ENCODE assay signal across 1 cellular context in the genomic region with DNA sequence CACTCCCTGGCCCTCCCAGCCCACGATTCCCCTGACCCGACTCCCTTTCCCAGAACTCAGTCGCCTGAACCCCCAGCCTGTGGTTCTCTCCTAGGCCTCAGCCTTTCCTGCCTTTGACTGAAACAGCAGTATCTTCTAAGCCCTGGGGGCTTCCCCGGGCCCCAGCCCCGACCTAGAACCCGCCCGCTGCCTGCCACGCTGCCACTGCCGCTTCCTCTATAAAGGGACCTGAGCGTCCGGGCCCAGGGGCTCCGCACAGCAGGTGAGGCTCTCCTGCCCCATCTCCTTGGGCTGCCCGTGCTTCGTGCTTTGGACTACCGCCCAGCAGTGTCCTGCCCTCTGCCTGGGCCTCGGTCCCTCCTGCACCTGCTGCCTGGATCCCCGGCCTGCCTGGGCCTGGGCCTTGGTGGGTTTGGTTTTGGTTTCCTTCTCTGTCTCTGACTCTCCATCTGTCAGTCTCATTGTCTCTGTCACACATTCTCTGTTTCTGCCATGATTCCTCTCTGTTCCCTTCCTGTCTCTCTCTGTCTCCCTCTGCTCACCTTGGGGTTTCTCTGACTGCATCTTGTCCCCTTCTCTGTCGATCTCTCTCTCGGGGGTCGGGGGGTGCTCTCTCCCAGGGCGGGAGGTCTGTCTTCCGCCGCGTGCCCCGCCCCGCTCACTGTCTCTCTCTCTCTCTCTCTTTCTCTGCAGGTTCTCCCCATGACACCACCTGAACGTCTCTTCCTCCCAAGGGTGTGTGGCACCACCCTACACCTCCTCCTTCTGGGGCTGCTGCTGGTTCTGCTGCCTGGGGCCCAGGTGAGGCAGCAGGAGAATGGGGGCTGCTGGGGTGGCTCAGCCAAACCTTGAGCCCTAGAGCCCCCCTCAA.
TF ChIP-seq lines count a peak whose summit lies in the region.

A gene with protein sequence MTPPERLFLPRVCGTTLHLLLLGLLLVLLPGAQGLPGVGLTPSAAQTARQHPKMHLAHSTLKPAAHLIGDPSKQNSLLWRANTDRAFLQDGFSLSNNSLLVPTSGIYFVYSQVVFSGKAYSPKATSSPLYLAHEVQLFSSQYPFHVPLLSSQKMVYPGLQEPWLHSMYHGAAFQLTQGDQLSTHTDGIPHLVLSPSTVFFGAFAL (plus strand): TSS at position 249 of the 871 bp plus-strand sequence. CDS start 454 bp downstream, at position 703.

TF ChIP-seq in HepG2, 621 proteins besides CTCF, POLR2A, EP300 and RAD21:
- TF ChIP-seq, protein P1, sequence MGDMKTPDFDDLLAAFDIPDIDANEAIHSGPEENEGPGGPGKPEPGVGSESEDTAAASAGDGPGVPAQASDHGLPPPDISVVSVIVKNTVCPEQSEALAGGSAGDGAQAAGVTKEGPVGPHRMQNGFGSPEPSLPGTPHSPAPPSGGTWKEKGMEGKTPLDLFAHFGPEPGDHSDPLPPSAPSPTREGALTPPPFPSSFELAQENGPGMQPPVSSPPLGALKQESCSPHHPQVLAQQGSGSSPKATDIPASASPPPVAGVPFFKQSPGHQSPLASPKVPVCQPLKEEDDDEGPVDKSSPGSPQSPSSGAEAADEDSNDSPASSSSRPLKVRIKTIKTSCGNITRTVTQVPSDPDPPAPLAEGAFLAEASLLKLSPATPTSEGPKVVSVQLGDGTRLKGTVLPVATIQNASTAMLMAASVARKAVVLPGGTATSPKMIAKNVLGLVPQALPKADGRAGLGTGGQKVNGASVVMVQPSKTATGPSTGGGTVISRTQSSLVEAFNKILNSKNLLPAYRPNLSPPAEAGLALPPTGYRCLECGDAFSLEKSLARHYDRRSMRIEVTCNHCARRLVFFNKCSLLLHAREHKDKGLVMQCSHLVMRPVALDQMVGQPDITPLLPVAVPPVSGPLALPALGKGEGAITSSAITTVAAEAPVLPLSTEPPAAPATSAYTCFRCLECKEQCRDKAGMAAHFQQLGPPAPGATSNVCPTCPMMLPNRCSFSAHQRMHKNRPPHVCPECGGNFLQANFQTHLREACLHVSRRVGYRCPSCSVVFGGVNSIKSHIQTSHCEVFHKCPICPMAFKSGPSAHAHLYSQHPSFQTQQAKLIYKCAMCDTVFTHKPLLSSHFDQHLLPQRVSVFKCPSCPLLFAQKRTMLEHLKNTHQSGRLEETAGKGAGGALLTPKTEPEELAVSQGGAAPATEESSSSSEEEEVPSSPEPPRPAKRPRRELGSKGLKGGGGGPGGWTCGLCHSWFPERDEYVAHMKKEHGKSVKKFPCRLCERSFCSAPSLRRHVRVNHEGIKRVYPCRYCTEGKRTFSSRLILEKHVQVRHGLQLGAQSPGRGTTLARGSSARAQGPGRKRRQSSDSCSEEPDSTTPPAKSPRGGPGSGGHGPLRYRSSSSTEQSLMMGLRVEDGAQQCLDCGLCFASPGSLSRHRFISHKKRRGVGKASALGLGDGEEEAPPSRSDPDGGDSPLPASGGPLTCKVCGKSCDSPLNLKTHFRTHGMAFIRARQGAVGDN (CRISPR knock-in tag; IDR thresholded peaks at IDR 0.05), result peak; percentile 55
- TF ChIP-seq KLF15 (CRISPR knock-in tag; IDR thresholded peaks at IDR 0.05; ENCODE audit: borderline replicate concordance), result 0 out of 2 replicates have a peak, but pooled peaks have one; percentile 37
- TF ChIP-seq ZNF225 (CRISPR knock-in tag; IDR thresholded peaks at IDR 0.05), result peak; percentile 46; the same call in 1 of the 2 replicates
- no peak for TF ChIP-seq SSRP1 (CRISPR knock-in tag; IDR thresholded peaks at IDR 0.05)
- TF ChIP-seq, protein P2, sequence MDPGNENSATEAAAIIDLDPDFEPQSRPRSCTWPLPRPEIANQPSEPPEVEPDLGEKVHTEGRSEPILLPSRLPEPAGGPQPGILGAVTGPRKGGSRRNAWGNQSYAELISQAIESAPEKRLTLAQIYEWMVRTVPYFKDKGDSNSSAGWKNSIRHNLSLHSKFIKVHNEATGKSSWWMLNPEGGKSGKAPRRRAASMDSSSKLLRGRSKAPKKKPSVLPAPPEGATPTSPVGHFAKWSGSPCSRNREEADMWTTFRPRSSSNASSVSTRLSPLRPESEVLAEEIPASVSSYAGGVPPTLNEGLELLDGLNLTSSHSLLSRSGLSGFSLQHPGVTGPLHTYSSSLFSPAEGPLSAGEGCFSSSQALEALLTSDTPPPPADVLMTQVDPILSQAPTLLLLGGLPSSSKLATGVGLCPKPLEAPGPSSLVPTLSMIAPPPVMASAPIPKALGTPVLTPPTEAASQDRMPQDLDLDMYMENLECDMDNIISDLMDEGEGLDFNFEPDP (CRISPR knock-in tag; conservative IDR thresholded peaks at IDR 0.05), result 0 out of 2 replicates have a peak, but pooled peaks have one; percentile 53
- TF ChIP-seq ZFX (CRISPR knock-in tag; IDR thresholded peaks at IDR 0.05; ENCODE audit: low read depth), result peak; percentile 48; the same call in 1 of the 2 replicates
